Comparison of ENCODE assay signal across 20 cellular contexts in the genomic region with DNA sequence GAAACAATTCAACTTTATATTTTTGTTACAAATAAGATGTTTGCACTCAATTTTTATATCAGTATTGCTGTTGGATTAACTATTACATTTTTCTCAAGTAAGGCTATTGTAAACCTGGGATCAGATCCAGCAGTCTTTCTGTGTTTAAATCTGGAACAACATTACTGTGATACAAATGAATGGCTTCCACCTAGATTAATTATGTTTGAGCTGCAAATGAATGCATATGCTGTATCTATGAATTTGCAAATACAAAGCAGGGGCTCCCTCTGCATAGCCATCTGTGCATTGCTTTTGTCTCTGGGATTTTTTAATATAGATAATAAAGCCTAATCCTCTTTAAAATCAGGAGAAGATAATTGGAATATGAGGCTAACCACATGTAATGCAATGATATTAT.
"Had no signal": no experiment of that assay in that cellular context is flagged by ENCODE, and none has a peak within 500 bp of the region (broad histone marks: within the 10 kb centered on the region; RNA-seq: fewer than 3 reads in every experiment).

No MANE protein-coding gene starts in this region.

- H3K4me1 Mint-ChIP-seq: activated naive CD4-positive, alpha-beta T cell treated with anti-CD3 and anti-CD28 coated beads, Interleukin-2, amount 50 U/mL, for 24 hours; central memory CD8-positive, alpha-beta T cell had no signal

- H3K36me3 ChIP-seq: gastroesophageal sphincter, pancreas, sigmoid colon, spleen, thoracic aorta, upper lobe of right lung had no signal

- H3K4me3 Mint-ChIP-seq: activated CD8-positive, alpha-beta T cell treated with anti-CD3 and anti-CD28 coated beads for 36 hours; activated naive CD4-positive, alpha-beta T cell treated with anti-CD3 and anti-CD28 coated beads, Interleukin-2, amount 50 U/mL, for 24 hours; central memory CD8-positive, alpha-beta T cell; naive thymus-derived CD4-positive, alpha-beta T cell; stimulated activated naive CD8-positive, alpha-beta T cell treated with anti-CD3 and anti-CD28 coated beads, Interleukin-15, Interleukin-2, amounts not matched to agents 100 ng/mL and 50 ng/mL, for 24 hours; T-helper 2 cell treated with Interferon-gamma antibody and Interleukin-4, amounts not matched to agents 5 μg/mL and 100 μg/mL, for 36 hours had no signal

- H3K4me1 ChIP-seq: gastroesophageal sphincter, spleen, upper lobe of right lung had no signal

- FAIRE-seq: pancreas had no signal

- H3K27ac ChIP-seq: gastroesophageal sphincter, pancreas, sigmoid colon, spleen, thoracic aorta, upper lobe of right lung had no signal

- H3K27me3 ChIP-seq: gastroesophageal sphincter, pancreas, sigmoid colon, spleen, upper lobe of right lung had no signal

- H3K36me3 Mint-ChIP-seq: activated naive CD4-positive, alpha-beta T cell treated with anti-CD3 and anti-CD28 coated beads, Interleukin-2, amount 50 U/mL, for 24 hours had no signal

- DNase-seq: activated CD4-positive, alpha-beta T cell treated with anti-CD3 and anti-CD28 coated beads for 1 hour; activated CD8-positive, alpha-beta T cell treated with anti-CD3 and anti-CD28 coated beads for 36 hours; activated effector memory CD4-positive, alpha-beta T cell treated with anti-CD3 and anti-CD28 coated beads, Interleukin-2, amount 50 U/mL, for 16 hours; activated T-cell treated with anti-CD3 and anti-CD28 coated beads, Interleukin-2, amount 50 U/mL, for 48 hours; cortex of kidney; effector CD4-positive, alpha-beta T cell; islet precursor cell; mucosa of descending colon; naive thymus-derived CD4-positive, alpha-beta T cell; pancreas; sigmoid colon; spleen; upper lobe of right lung had no signal

- H3K4me3 ChIP-seq: gastroesophageal sphincter, mucosa of descending colon, pancreas, sigmoid colon, spleen, thoracic aorta, upper lobe of right lung had no signal

- H3K27me3 Mint-ChIP-seq: activated CD8-positive, alpha-beta T cell treated with anti-CD3 and anti-CD28 coated beads for 36 hours; activated naive CD4-positive, alpha-beta T cell treated with anti-CD3 and anti-CD28 coated beads, Interleukin-2, amount 50 U/mL, for 24 hours; stimulated activated naive CD8-positive, alpha-beta T cell treated with anti-CD3 and anti-CD28 coated beads, Interleukin-15, Interleukin-2, amounts not matched to agents 100 ng/mL and 50 ng/mL, for 24 hours had no signal

- H3K9me3 ChIP-seq: gastroesophageal sphincter, mucosa of descending colon, pancreas, sigmoid colon, spleen, thoracic aorta, upper lobe of right lung had no signal

- H3K27ac Mint-ChIP-seq: activated CD8-positive, alpha-beta T cell treated with anti-CD3 and anti-CD28 coated beads for 36 hours; activated naive CD4-positive, alpha-beta T cell treated with anti-CD3 and anti-CD28 coated beads, Interleukin-2, amount 50 U/mL, for 24 hours; naive thymus-derived CD4-positive, alpha-beta T cell; stimulated activated naive CD8-positive, alpha-beta T cell treated with anti-CD3 and anti-CD28 coated beads, Interleukin-15, Interleukin-2, amounts not matched to agents 100 ng/mL and 50 ng/mL, for 24 hours; T-helper 2 cell treated with Interferon-gamma antibody and Interleukin-4, amounts not matched to agents 5 μg/mL and 100 μg/mL, for 36 hours had no signal

- H3K9me3 Mint-ChIP-seq: activated CD8-positive, alpha-beta T cell treated with anti-CD3 and anti-CD28 coated beads for 36 hours; activated naive CD4-positive, alpha-beta T cell treated with anti-CD3 and anti-CD28 coated beads, Interleukin-2, amount 50 U/mL, for 24 hours; central memory CD8-positive, alpha-beta T cell; stimulated activated naive CD8-positive, alpha-beta T cell treated with anti-CD3 and anti-CD28 coated beads, Interleukin-15, Interleukin-2, amounts not matched to agents 100 ng/mL and 50 ng/mL, for 24 hours had no signal

- ATAC-seq: activated CD8-positive, alpha-beta T cell treated with anti-CD3 and anti-CD28 coated beads for 36 hours; gastroesophageal sphincter; left lobe of liver; mucosa of descending colon; naive thymus-derived CD4-positive, alpha-beta T cell; pancreas; upper lobe of right lung had no signal
